In genomic region chr22:40348025-40348658, GRCh38 we compare ENCODE assay signal across 8 cellular contexts. TPM values are rescaled to one million over a fixed set of nuclear protein-coding genes. Genes with fewer than 3 reads are reported as not detected.
DNase-seq lines count a peak whose midpoint lies in the region; ATAC-seq, FAIRE-seq and TF ChIP-seq lines count a peak whose summit lies in the region.

No MANE protein-coding gene starts in this region.

- no peak for ATAC-seq in GM18870 (IDR thresholded peaks at IDR 0.05; ENCODE audit: unreplicated experiment)

- TF ChIP-seq CTCF in epithelial cell of proximal tubule (conservative IDR thresholded peaks at IDR 0.05; ENCODE audit: low read depth, low read length) (peak; percentile 81), nephron (IDR thresholded peaks at IDR 0.05; ENCODE audit: unreplicated experiment in 3 of 3) (peak; percentile 65 to 73 (median 68))

- H3K27me3 Mint-ChIP-seq in nephron (ENCODE audit: low read depth): no peaks in the 10 kb centered on the region

- peak overlapping the region; percentile 88 for H3K4me3 ChIP-seq in epithelial cell of proximal tubule (ENCODE audit: low read depth, low read length)

- H3K4me1 Mint-ChIP-seq in nephron: peaks cover 20% of the 10 kb centered on the region

- H3K4me3 Mint-ChIP-seq in nephron: peak overlapping the region; percentile 98 to 99 (median 99)

- H3K9me3 Mint-ChIP-seq in nephron: no peaks in the 10 kb centered on the region

- peak; percentile 89 for FAIRE-seq in GM12892 (lab: Jason Lieb, UNC)
- FAIRE-seq in urothelium cell line (lab: Jason Lieb, UNC): no peak

- H3K27ac Mint-ChIP-seq in nephron: peak overlapping the region; percentile 98 to 99 (median 99)

- H3K36me3 Mint-ChIP-seq in nephron (ENCODE audit: low read depth): peaks cover 29% of the 10 kb centered on the region

- TF ChIP-seq POLR2A in GM12892 (IDR thresholded peaks at IDR 0.05; ENCODE audit: low read depth, low read length): no peak

- DNase-seq in AG08396 (ENCODE audit: low spot score) (peak; percentile 74), GM12892 (ENCODE audit: insufficient read length) (peak; percentile 45), NOMO-1 (lab: John Stamatoyannopoulos, UW; ENCODE audit: unreplicated experiment in 2 of 2) (peak; percentile 7 to 59), activated T-cell treated with anti-CD3 and anti-CD28 coated beads for 24 hours (ENCODE audit: low read depth) (peak; percentile 58), epithelial cell of proximal tubule (ENCODE audit: low read depth) (no peak), urothelium cell line (ENCODE audit: low spot score) (peak; percentile 65)

RNA-seq across cellular contexts. Expression of gene ADSL, which starts 1.8 kb away (rescaled TPM):
- 142 TPM for polyA plus RNA-seq in GM12892 (2012; ENCODE audit: missing spikeins)
- 128 and 236 TPM in 2 replicates for total RNA-seq in epithelial cell of proximal tubule

RNA-seq across cellular contexts. Expression of gene SGSM3, which starts 22.3 kb away (rescaled TPM):
- 48.3 TPM for polyA plus RNA-seq in GM12892 (2012; ENCODE audit: missing spikeins)
- total RNA-seq in epithelial cell of proximal tubule: 36.0 and 47.5 TPM in 2 replicates
